8 cellular contexts compared by ENCODE assay signal in the genomic region with DNA sequence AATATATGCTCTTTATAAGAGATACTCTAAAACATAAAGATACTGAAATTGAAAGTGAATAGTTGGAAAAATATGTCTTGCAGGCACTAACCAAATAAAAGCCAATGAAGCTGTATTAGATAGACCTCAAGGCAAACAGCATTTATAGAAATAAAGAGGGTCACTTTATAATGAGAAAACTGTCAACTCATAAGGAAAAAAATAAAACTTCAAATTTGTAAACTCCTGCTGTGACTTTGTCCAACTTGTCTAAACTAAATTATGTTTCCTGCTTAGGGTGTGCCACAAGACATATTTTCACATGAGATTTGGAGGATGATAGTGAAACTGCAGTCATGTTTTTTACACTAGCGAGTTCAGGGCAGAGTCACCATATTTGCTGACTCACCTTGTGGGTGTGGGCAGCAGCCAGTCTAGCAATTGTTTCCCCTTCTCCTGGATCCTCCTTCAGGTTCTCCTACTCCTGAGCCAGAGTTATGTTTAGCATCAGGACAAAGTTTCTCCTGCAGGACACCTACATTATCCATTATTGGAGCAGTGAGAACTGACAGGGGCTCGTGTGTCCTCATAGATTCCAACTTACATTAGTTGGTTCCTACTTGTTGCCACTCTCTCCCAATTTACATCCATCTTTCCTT. TPM values are rescaled to one million over a fixed set of nuclear protein-coding genes. Genes with fewer than 3 reads are reported as not detected.
A peak's percentile ranks its signal among the peaks of the same experiment; 100 is the strongest.
DNase-seq lines count a peak whose midpoint lies in the region; ATAC-seq and TF ChIP-seq lines count a peak whose summit lies in the region.

No MANE protein-coding gene starts in this region.

- DNase-seq in AG08396 (ENCODE audit: low spot score) (peak; percentile 17), LHCN-M2 (ENCODE audit: low read depth) (peak; percentile 43), left lung (no peak), NCI-H82 (lab: John Stamatoyannopoulos, UW) (no peak), NCI-H2107 (lab: John Stamatoyannopoulos, UW) (no peak)
- no peak for DNase-seq in activated naive CD4-positive, alpha-beta T cell treated with anti-CD3 and anti-CD28 coated beads, Interleukin-2, amount 50 U/mL, for 72 hours (ENCODE audit: low spot score in 2 of 2)
- DNase-seq in stimulated activated CD4-positive, alpha-beta T cell treated with anti-CD3 and anti-CD28 coated beads, Interleukin-1b, Interleukin-23, amount 100 ng/mL, for 48 hours: peak; percentile 34

- H3K9me3 ChIP-seq in left lung: peaks cover 0 to 16% of the 10 kb centered on the region in 2 donors

- ATAC-seq in GM18870 (IDR thresholded peaks at IDR 0.05; ENCODE audit: unreplicated experiment): peak; percentile 55
- peak; percentile 76 to 83 for ATAC-seq in activated naive CD4-positive, alpha-beta T cell treated with anti-CD3 and anti-CD28 coated beads, Interleukin-2, amount 50 U/mL, for 72 hours
- ATAC-seq in left lung: no peak

- H3K27ac Mint-ChIP-seq in activated naive CD4-positive, alpha-beta T cell treated with anti-CD3 and anti-CD28 coated beads, Interleukin-2, amount 50 U/mL, for 72 hours: peak overlapping the region in 1 of 2 donors; percentile 61

- no peaks in the 10 kb centered on the region for H3K27me3 ChIP-seq in left lung

- no peak overlapping the region for H3K27ac ChIP-seq in left lung

- TF ChIP-seq CTCF in left lung (IDR thresholded peaks at IDR 0.05): no peak

- no peaks in the 10 kb centered on the region for H3K36me3 ChIP-seq in left lung

- peaks cover 0 to 12% of the 10 kb centered on the region in 2 donors for H3K36me3 Mint-ChIP-seq in activated naive CD4-positive, alpha-beta T cell treated with anti-CD3 and anti-CD28 coated beads, Interleukin-2, amount 50 U/mL, for 72 hours

- H3K4me3 ChIP-seq in left lung: no peak overlapping the region

- peaks cover 0 to 5% of the 10 kb centered on the region in 2 donors for H3K9me3 Mint-ChIP-seq in activated naive CD4-positive, alpha-beta T cell treated with anti-CD3 and anti-CD28 coated beads, Interleukin-2, amount 50 U/mL, for 72 hours

- intact Hi-C loops in left lung (cut with DNase I): no loop called here

- no peaks in the 10 kb centered on the region for H3K4me1 ChIP-seq in left lung

RNA-seq across cellular contexts. Expression of a gene that starts 43.8 kb away (rescaled TPM):
- total RNA-seq in LHCN-M2 (2014; rRNA removed) (not detected in 2 replicates), left lung (100 to 1,000 TPM in 1 of 2 donors, 10 to 100 TPM in 1; 83.5 to 261 TPM)
- polyA plus RNA-seq in LHCN-M2 (2012): not detected
- total RNA-seq in activated naive CD4-positive, alpha-beta T cell treated with anti-CD3 and anti-CD28 coated beads, Interleukin-2, amount 50 U/mL, for 72 hours: 100 to 1,000 TPM; 277 to 329 TPM

RNA-seq across cellular contexts. Expression of a gene that starts 46.9 kb away (rescaled TPM):
- 20.7 and 24.0 TPM in 2 replicates for total RNA-seq in LHCN-M2 (2014; rRNA removed)
- polyA plus RNA-seq in LHCN-M2 (2012): 5.4 TPM
- 10 to 100 TPM in 1 of 2 donors, 1 to 10 TPM in 1; 6.9 to 15.8 TPM for total RNA-seq in activated naive CD4-positive, alpha-beta T cell treated with anti-CD3 and anti-CD28 coated beads, Interleukin-2, amount 50 U/mL, for 72 hours
- 1 to 10 TPM; 6.3 to 8.8 TPM for total RNA-seq in left lung

Comparison
In these comparisons a context has a peak if more than half of its experiments do, and no peak if none do; other contexts are left out.
1. DNase-seq: peak in AG08396 (single experiment), LHCN-M2 (single experiment) and stimulated activated CD4-positive, alpha-beta T cell treated with anti-CD3 and anti-CD28 coated beads, Interleukin-1b, Interleukin-23, amount 100 ng/mL, for 48 hours (single experiment); none in activated naive CD4-positive, alpha-beta T cell treated with anti-CD3 and anti-CD28 coated beads, Interleukin-2, amount 50 U/mL, for 72 hours (0 of 2), left lung (0 of 2), NCI-H82 (single experiment) and NCI-H2107 (single experiment).
2. RNA of a gene that starts 43.8 kb away (total RNA-seq): 277 to 329 TPM in activated naive CD4-positive, alpha-beta T cell treated with anti-CD3 and anti-CD28 coated beads, Interleukin-2, amount 50 U/mL, for 72 hours and 83.5 to 261 TPM in left lung; not detected in LHCN-M2; every median in the first group is over 10 times any median in the second.